ENCODE assay signal across 30 cellular contexts in the genomic region with DNA sequence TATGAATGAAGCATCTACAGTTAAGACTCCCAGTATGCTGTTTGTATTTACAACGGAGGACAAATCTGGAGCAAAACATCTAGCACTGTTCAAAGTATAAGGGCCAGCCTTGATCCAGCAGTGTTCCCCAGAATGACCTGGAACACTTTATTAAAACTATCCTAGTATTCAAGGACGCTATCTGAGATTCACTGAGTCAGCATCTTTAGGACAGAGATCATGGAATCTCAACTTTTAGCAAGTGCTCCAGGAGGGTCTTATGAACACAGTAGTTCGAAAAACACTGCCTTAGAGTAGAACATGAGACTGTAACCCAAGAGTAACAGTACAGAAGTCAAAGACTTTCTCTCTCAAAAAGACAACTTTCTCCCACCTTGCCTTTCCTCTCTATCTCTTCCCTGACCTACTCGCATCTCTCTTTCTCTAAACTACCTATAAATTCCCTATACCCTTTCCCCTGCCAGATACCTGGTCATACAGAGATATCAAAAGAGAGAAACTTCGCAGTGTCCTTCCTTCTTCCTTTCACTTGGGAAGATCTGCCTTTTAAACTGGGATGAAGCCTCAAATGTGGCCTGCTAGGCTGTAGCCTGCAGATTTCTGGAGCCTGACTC. TPM values are rescaled to one million over a fixed set of nuclear protein-coding genes. Genes with fewer than 3 reads are reported as not detected.
"Had no signal": no experiment of that assay in that cellular context is flagged by ENCODE, and none has a peak within 500 bp of the region (broad histone marks: within the 10 kb centered on the region; RNA-seq: fewer than 3 reads in every experiment).

No MANE protein-coding gene starts in this region.

- H3K27me3 ChIP-seq: ascending aorta, cardiac muscle cell, colonic mucosa, ovary, sigmoid colon, tibial nerve had no signal

- H3K4me1 ChIP-seq: colonic mucosa, left ventricle myocardium inferior, tibial nerve had no signal

- H3K4me3 Mint-ChIP-seq: activated CD4-positive, alpha-beta memory T cell treated with anti-CD3 and anti-CD28 coated beads for 36 hours; activated CD4-positive, alpha-beta T cell treated with anti-CD3 and anti-CD28 coated beads, Interleukin-2, amount 10 ng/mL, durations not matched to agents 24 days and 14 days; activated naive CD4-positive, alpha-beta T cell treated with anti-CD3 and anti-CD28 coated beads for 36 hours; activated naive CD8-positive, alpha-beta T cell treated with anti-CD3 and anti-CD28 coated beads, Interleukin-2, amount 10 ng/mL, durations not matched to agents 7 days and 5 days; activated T-helper 1 cell treated with anti-CD3 and anti-CD28 coated beads, Interleukin-12 subunit alpha, Interleukin-12 subunit beta, Interleukin-2, Interleukin-4 antibody, amounts not matched to agents 30 ng/mL and 10 ng/mL and 1 ng/mL, durations not matched to agents 14 hours and 24 hours and 36 hours; brain; nephron; stimulated activated naive B cell treated with anti-CD40 and anti-IgM and Interleukin-4, amounts not matched to agents 10 μg/mL and 1 μg/mL and 100 μg/mL, for 72 hours had no signal

- DNase-seq: activated CD4-positive, alpha-beta memory T cell treated with anti-CD3 and anti-CD28 coated beads for 36 hours; activated CD4-positive, alpha-beta T cell treated with anti-CD3 and anti-CD28 coated beads, Interleukin-2, amount 10 ng/mL, durations not matched to agents 24 days and 14 days; activated CD4-positive, CD25-positive, alpha-beta regulatory T cell treated with anti-CD3 and anti-CD28 coated beads, Interleukin-2, amount 50 U/mL, for 72 hours; activated CD8-positive, alpha-beta memory T cell treated with anti-CD3 and anti-CD28 coated beads, Interleukin-2, amount 50 U/mL, for 4 hours; activated effector memory CD4-positive, alpha-beta T cell treated with anti-CD3 and anti-CD28 coated beads, Interleukin-2, amount 50 U/mL, for 16 hours; activated naive CD4-positive, alpha-beta T cell treated with anti-CD3 and anti-CD28 coated beads for 36 hours; activated naive CD8-positive, alpha-beta T cell treated with anti-CD3 and anti-CD28 coated beads, Interleukin-2, amount 10 ng/mL, durations not matched to agents 7 days and 5 days; activated T-cell treated with anti-CD3 and anti-CD28 coated beads, Interleukin-2, amount 50 U/mL, for 1 hour; cerebellar nuclear complex; colonic mucosa; effector CD8-positive, alpha-beta T cell; islet precursor cell; left ventricle myocardium inferior; ovary; sigmoid colon; small intestine; stimulated activated CD4-positive, alpha-beta T cell treated with anti-CD3 and anti-CD28 coated beads, Interleukin-4, amount 100 ng/mL, for 24 hours; stimulated activated naive B cell treated with anti-CD40 and anti-IgM and Interleukin-4, amounts not matched to agents 10 μg/mL and 1 μg/mL and 100 μg/mL, for 72 hours; T-helper 9 cell; WERI-Rb-1 had no signal

- FAIRE-seq: frontal cortex, small intestine, urothelium cell line had no signal

- ATAC-seq: stimulated activated naive B cell treated with anti-CD40 and anti-IgM and Interleukin-4, amounts not matched to agents 10 μg/mL and 1 μg/mL and 100 μg/mL, for 72 hours had no signal

- H3K27ac Mint-ChIP-seq: activated CD4-positive, alpha-beta memory T cell treated with anti-CD3 and anti-CD28 coated beads for 36 hours; activated CD4-positive, alpha-beta T cell treated with anti-CD3 and anti-CD28 coated beads, Interleukin-2, amount 10 ng/mL, durations not matched to agents 24 days and 14 days; activated naive CD4-positive, alpha-beta T cell treated with anti-CD3 and anti-CD28 coated beads for 36 hours; activated naive CD8-positive, alpha-beta T cell treated with anti-CD3 and anti-CD28 coated beads, Interleukin-2, amount 10 ng/mL, durations not matched to agents 7 days and 5 days; activated T-helper 1 cell treated with anti-CD3 and anti-CD28 coated beads, Interleukin-12 subunit alpha, Interleukin-12 subunit beta, Interleukin-2, Interleukin-4 antibody, amounts not matched to agents 30 ng/mL and 10 ng/mL and 1 ng/mL, durations not matched to agents 14 hours and 24 hours and 36 hours; brain; progenitor cell of endocrine pancreas; stimulated activated naive B cell treated with anti-CD40 and anti-IgM and Interleukin-4, amounts not matched to agents 10 μg/mL and 1 μg/mL and 100 μg/mL, for 72 hours had no signal

- H3K27me3 Mint-ChIP-seq: activated CD4-positive, alpha-beta memory T cell treated with anti-CD3 and anti-CD28 coated beads for 36 hours; activated CD4-positive, alpha-beta T cell treated with anti-CD3 and anti-CD28 coated beads, Interleukin-2, amount 10 ng/mL, durations not matched to agents 24 days and 14 days; activated naive CD8-positive, alpha-beta T cell treated with anti-CD3 and anti-CD28 coated beads, Interleukin-2, amount 10 ng/mL, durations not matched to agents 7 days and 5 days; brain; progenitor cell of endocrine pancreas; stimulated activated naive B cell treated with anti-CD40 and anti-IgM and Interleukin-4, amounts not matched to agents 10 μg/mL and 1 μg/mL and 100 μg/mL, for 72 hours had no signal

- H3K4me3 ChIP-seq: ascending aorta, cardiac muscle cell, colonic mucosa, left ventricle myocardium inferior, lung, ovary, sigmoid colon, tibial nerve had no signal

- H3K4me1 Mint-ChIP-seq: activated CD4-positive, alpha-beta T cell treated with anti-CD3 and anti-CD28 coated beads, Interleukin-2, amount 10 ng/mL, durations not matched to agents 24 days and 14 days; activated naive CD8-positive, alpha-beta T cell treated with anti-CD3 and anti-CD28 coated beads, Interleukin-2, amount 10 ng/mL, durations not matched to agents 7 days and 5 days; brain had no signal

- H3K36me3 ChIP-seq: colonic mucosa, ovary had no signal

- H3K9me3 Mint-ChIP-seq: activated CD4-positive, alpha-beta memory T cell treated with anti-CD3 and anti-CD28 coated beads for 36 hours; activated CD4-positive, alpha-beta T cell treated with anti-CD3 and anti-CD28 coated beads, Interleukin-2, amount 10 ng/mL, durations not matched to agents 24 days and 14 days; activated naive CD4-positive, alpha-beta T cell treated with anti-CD3 and anti-CD28 coated beads for 36 hours; activated naive CD8-positive, alpha-beta T cell treated with anti-CD3 and anti-CD28 coated beads, Interleukin-2, amount 10 ng/mL, durations not matched to agents 7 days and 5 days; activated T-helper 1 cell treated with anti-CD3 and anti-CD28 coated beads, Interleukin-12 subunit alpha, Interleukin-12 subunit beta, Interleukin-2, Interleukin-4 antibody, amounts not matched to agents 30 ng/mL and 10 ng/mL and 1 ng/mL, durations not matched to agents 14 hours and 24 hours and 36 hours; brain; nephron; stimulated activated naive B cell treated with anti-CD40 and anti-IgM and Interleukin-4, amounts not matched to agents 10 μg/mL and 1 μg/mL and 100 μg/mL, for 72 hours had no signal

- H3K9me3 ChIP-seq: ascending aorta, colonic mucosa, left ventricle myocardium inferior, ovary, sigmoid colon, tibial nerve had no signal

- H3K27ac ChIP-seq: ascending aorta, cardiac muscle cell, colonic mucosa, left ventricle myocardium inferior, ovary, sigmoid colon, tibial nerve, WERI-Rb-1 had no signal

RNA-seq across cellular contexts. Expression of a gene that starts 43.9 kb away (rescaled TPM):
- total RNA-seq: ascending aorta had no signal
